8 cellular contexts compared by ENCODE assay signal in genomic region chr6:117674991-117675657, GRCh38. TPM values are rescaled to one million over a fixed set of nuclear protein-coding genes. Genes with fewer than 3 reads are reported as not detected.
DNase-seq lines count a peak whose midpoint lies in the region; ATAC-seq and TF ChIP-seq lines count a peak whose summit lies in the region.

TSS of gene NUS1 (plus strand) at chr6:117675469. CDS start at chr6:117675671, 202 bp downstream.

- peaks cover 46% of the 10 kb centered on the region for H3K4me1 Mint-ChIP-seq in activated CD4-positive, alpha-beta T cell treated with anti-CD3 and anti-CD28 coated beads for 36 hours

- H3K4me3 Mint-ChIP-seq in activated CD4-positive, alpha-beta T cell treated with anti-CD3 and anti-CD28 coated beads for 36 hours, result peak within 1 kb of the TSS; percentile 80

- H3K27ac ChIP-seq in BLaER1, result peak within 1 kb of the TSS; percentile 81

- DNase-seq in NCI-H524 treated with DMSO at 0.1 percent for 48 hours (lab: John Stamatoyannopoulos, UW) (peak; percentile 84), choroid plexus epithelial cell (ENCODE audit: low read depth) (peak; percentile 98), kidney glomerular epithelial cell (lab: John Stamatoyannopoulos, UW) (peak; percentile 95)
- peak; percentile 98 for DNase-seq in activated CD4-positive, alpha-beta T cell treated with anti-CD3 and anti-CD28 coated beads for 36 hours
- DNase-seq in stimulated activated CD4-positive, alpha-beta T cell treated with anti-CD3 and anti-CD28 coated beads, Interleukin-1b, Interleukin-23, amount 100 ng/mL, for 1 hour (ENCODE audit: low read depth in 2 of 2), result peak; percentile 90 to 97

- peaks cover 26% of the 10 kb centered on the region for H3K36me3 Mint-ChIP-seq in activated CD4-positive, alpha-beta T cell treated with anti-CD3 and anti-CD28 coated beads for 36 hours (ENCODE audit: low read depth)

- H3K27me3 ChIP-seq in BLaER1, result no peaks in the 10 kb centered on the region

- peaks cover 18% of the 10 kb centered on the region for H3K9me3 ChIP-seq in BLaER1

- H3K9ac ChIP-seq in BLaER1, result peak within 1 kb of the TSS; percentile 83

- H3K27me3 Mint-ChIP-seq in activated CD4-positive, alpha-beta T cell treated with anti-CD3 and anti-CD28 coated beads for 36 hours, result no peaks in the 10 kb centered on the region

- H3K4me3 ChIP-seq in BLaER1, result peak within 1 kb of the TSS; percentile 76
- peak within 1 kb of the TSS; percentile 79 for H3K4me3 ChIP-seq in choroid plexus epithelial cell (ENCODE audit: low read depth, low read length)

- H3K4me1 ChIP-seq in BLaER1, result peaks cover 30% of the 10 kb centered on the region

- CTCF ChIA-PET in activated CD4-positive, alpha-beta T cell treated with anti-CD3 and anti-CD28 coated beads for 36 hours (lab: Charles Lee), result interaction anchor here (0.6 to 1.6 kb wide), 2 partner anchors 73 to 225 kb away, joined by 3 to 5 read pairs; partner anchors contain the start of gene GOPC

- peak; percentile 79 for TF ChIP-seq CTCF in choroid plexus epithelial cell (conservative IDR thresholded peaks at IDR 0.05; ENCODE audit: low read depth, low read length)

- H4K20me1 ChIP-seq in BLaER1, result peaks cover 41% of the 10 kb centered on the region

- H3K4me2 ChIP-seq in BLaER1, result peak within 1 kb of the TSS; percentile 93

- POLR2A ChIA-PET in activated CD4-positive, alpha-beta T cell treated with anti-CD3 and anti-CD28 coated beads for 36 hours (lab: Charles Lee), result no interaction called here

- intact Hi-C loops in activated CD4-positive, alpha-beta T cell treated with anti-CD3 and anti-CD28 coated beads for 36 hours (cut with DNase I, micrococcal nuclease), result loop anchor here (1.0 to 10.0 kb wide), 10 partner anchors 58 to 1672 kb away; partner anchors contain the start of genes GOPC (in 2 of the 2), ASF1A (in 1 of the 2), FAM184A (in 1 of the 2) and MAN1A1 (in 1 of the 2)

- H3K36me3 ChIP-seq in BLaER1, result peaks cover 24% of the 10 kb centered on the region

- ATAC-seq in GM19328 (IDR thresholded peaks at IDR 0.05; ENCODE audit: unreplicated experiment) (peak; percentile 99), HG03469 (IDR thresholded peaks at IDR 0.05; ENCODE audit: unreplicated experiment) (peak; percentile 95)
- peak; percentile 96 for ATAC-seq in activated CD4-positive, alpha-beta T cell treated with anti-CD3 and anti-CD28 coated beads for 36 hours

- H3K9me3 Mint-ChIP-seq in activated CD4-positive, alpha-beta T cell treated with anti-CD3 and anti-CD28 coated beads for 36 hours (ENCODE audit: low read depth), result peaks cover 2% of the 10 kb centered on the region

- H3K27ac Mint-ChIP-seq in activated CD4-positive, alpha-beta T cell treated with anti-CD3 and anti-CD28 coated beads for 36 hours, result peak within 1 kb of the TSS; percentile 92

RNA-seq across cellular contexts. Expression of gene NUS1, which starts in this region (rescaled TPM):
- 10 to 100 TPM; 34.0 to 38.3 TPM for total RNA-seq in activated CD4-positive, alpha-beta T cell treated with anti-CD3 and anti-CD28 coated beads for 36 hours

Comparison
In these comparisons a context has a peak if more than half of its experiments do, and no peak if none do; other contexts are left out.
1. Peak in every context shown above with its lines: DNase-seq, ATAC-seq, H3K4me3 ChIP-seq and H3K27ac ChIP-seq.